Comparison of ENCODE assay signal across 14 cellular contexts in genomic region chr3:198081421-198081844, GRCh38.
DNase-seq lines count a peak whose midpoint lies in the region; ATAC-seq, FAIRE-seq and TF ChIP-seq lines count a peak whose summit lies in the region.
"Had no signal": no experiment of that assay in that cellular context is flagged by ENCODE, and none has a peak within 500 bp of the region (broad histone marks: within the 10 kb centered on the region; RNA-seq: fewer than 3 reads in every experiment).

No MANE protein-coding gene starts in this region.

- no peak for TF ChIP-seq CTCF in A549 (IDR thresholded peaks at IDR 0.05)
- TF ChIP-seq CTCF in chondrocyte (IDR thresholded peaks at IDR 0.05): no peak
- TF ChIP-seq CTCF in left lung (IDR thresholded peaks at IDR 0.05): no peak

- no peak for TF ChIP-seq POLR2A in A549 (IDR thresholded peaks at IDR 0.05; ENCODE audit: low read length)

- no peak overlapping the region for H3K4me3 Mint-ChIP-seq in chondrocyte (ENCODE audit: unreplicated experiment)

- no peak overlapping the region for H2BK12ac ChIP-seq in mesenchymal stem cell (ENCODE audit: low read length in 2 of 2)

- no peak overlapping the region for H3K4ac ChIP-seq in mesenchymal stem cell (ENCODE audit: low read depth in 1 of 2, low read length in 2 of 2)

- H3K27ac ChIP-seq in A549 (no peak overlapping the region), mesenchymal stem cell (ENCODE audit: low read length, poor library complexity, severe bottlenecking) (no peak overlapping the region), left lung (no peak overlapping the region)
- H3K27ac ChIP-seq: tibial artery had no signal

- H4K8ac ChIP-seq in mesenchymal stem cell (ENCODE audit: low read length): no peak overlapping the region

- H3K4me2 ChIP-seq in A549 (peak overlapping the region; percentile 99; the same call in 2 of the 3 replicates), mesenchymal stem cell (ENCODE audit: low read length, poor library complexity, severe bottlenecking) (peak overlapping the region; percentile 98)

- FAIRE-seq in A549 (lab: Jason Lieb, UNC): no peak
- no peak for FAIRE-seq in GM19239 (lab: Jason Lieb, UNC)
- FAIRE-seq: islet of Langerhans, TTC549 had no signal

- no peak overlapping the region for H2BK15ac ChIP-seq in mesenchymal stem cell (ENCODE audit: low read depth, poor library complexity, severe bottlenecking)

- H2AK5ac ChIP-seq in mesenchymal stem cell (ENCODE audit: low read length, severe bottlenecking): no peak overlapping the region

- peaks cover 63% of the 10 kb centered on the region for H3K27me3 Mint-ChIP-seq in chondrocyte (ENCODE audit: low read depth)

- H3K4me1 ChIP-seq in A549 (peaks cover 7% of the 10 kb centered on the region; the same call in 2 of the 3 replicates), mesenchymal stem cell (ENCODE audit: control insufficient read depth, insufficient read depth, low read depth, low read length) (peaks cover 16% of the 10 kb centered on the region), left lung (peaks cover 6 to 19% of the 10 kb centered on the region in 2 donors)

- H3K9ac ChIP-seq in mesenchymal stem cell (ENCODE audit: low read length): no peak overlapping the region

- H2BK120ac ChIP-seq in mesenchymal stem cell (ENCODE audit: low read depth, low read length): no peak overlapping the region

- CTCF ChIA-PET in A549 (lab: Yijun Ruan, JAX): interaction anchor here (0.7 to 2.4 kb wide), 8 partner anchors 8 to 49 kb away, joined by 4 to 23 read pairs (median 16); no protein-coding TSS in a partner anchor

- H3K9me3 Mint-ChIP-seq in chondrocyte (ENCODE audit: low read depth): no peaks in the 10 kb centered on the region

- H3K9me3 ChIP-seq in A549: peaks cover 5% of the 10 kb centered on the region; the same call in 1 of the 3 replicates
- H3K9me3 ChIP-seq in mesenchymal stem cell (ENCODE audit: control insufficient read depth, low read length): no peaks in the 10 kb centered on the region
- H3K9me3 ChIP-seq in left lung: no peaks in the 10 kb centered on the region

- TF ChIP-seq EP300 in A549 (IDR thresholded peaks at IDR 0.05): no peak

- no peaks in the 10 kb centered on the region for H3K79me1 ChIP-seq in mesenchymal stem cell (replicated peaks; ENCODE audit: low read length, poor library complexity, severe bottlenecking)

- no peak overlapping the region for H3K27ac Mint-ChIP-seq in chondrocyte (ENCODE audit: unreplicated experiment)
- H3K27ac Mint-ChIP-seq: brain had no signal

- no peaks in the 10 kb centered on the region for H3K36me3 Mint-ChIP-seq in chondrocyte (ENCODE audit: low read depth)
- H3K36me3 Mint-ChIP-seq: brain; CD4-positive, alpha-beta memory T cell had no signal

- POLR2A ChIA-PET in A549 (lab: Yijun Ruan, JAX): no interaction called here

- TF ChIP-seq RAD21 in A549 (conservative IDR thresholded peaks at IDR 0.05 in 1 of 2, IDR thresholded peaks at IDR 0.05 in 1 of 2): no peak

- intact Hi-C loops in left lung (cut with DNase I): no loop called here

- DNase-seq in A549 (ENCODE audit: low read depth in 1 of 2, low spot score in 1 of 2) (no peak), H7 (peak; percentile 29), chondrocyte (ENCODE audit: low spot score) (peak; percentile 77), mesenchymal stem cell (no peak), GM19239 (ENCODE audit: insufficient read length, low spot score) (no peak), left lung (no peak)
- DNase-seq: activated T-cell treated with anti-CD3 and anti-CD28 coated beads, Interleukin-2, amount 50 U/mL, for 4 hours had no signal

- no peak overlapping the region for H2AFZ ChIP-seq in mesenchymal stem cell (ENCODE audit: low read depth, low read length)

- H3K23ac ChIP-seq in mesenchymal stem cell (ENCODE audit: low read length in 2 of 2): peak overlapping the region in 1 of 2 experiments; percentile 50

- H3K27me3 ChIP-seq in H7 (ENCODE audit: control insufficient read depth, insufficient read depth, low read length) (peaks cover 34% of the 10 kb centered on the region), mesenchymal stem cell (ENCODE audit: control insufficient read depth in 1 of 2, insufficient read depth in 1 of 2, low read length in 2 of 2) (peaks cover 26 to 78% of the 10 kb centered on the region in 2 experiments), left lung (peaks cover 73 to 96% of the 10 kb centered on the region in 2 donors)

- H3K14ac ChIP-seq in mesenchymal stem cell (ENCODE audit: low read length in 2 of 2): no peak overlapping the region

- H3K4me3 ChIP-seq in A549 (no peak overlapping the region; the same call in 2 of the 3 replicates), H7 (ENCODE audit: insufficient read depth, low read depth, low read length) (peak overlapping the region; percentile 35), mesenchymal stem cell (ENCODE audit: insufficient read depth in 1 of 2, low read depth in 1 of 2, low read length in 2 of 2) (no peak overlapping the region), left lung (peak overlapping the region in 1 of 2 donors; percentile 27)

- H3K36me3 ChIP-seq in H7 (replicated peaks; ENCODE audit: control insufficient read depth, insufficient read depth, low read length) (no peaks in the 10 kb centered on the region), mesenchymal stem cell (ENCODE audit: control insufficient read depth in 1 of 2, insufficient read depth in 2 of 2, low read depth in 1 of 2, low read length in 2 of 2) (no peaks in the 10 kb centered on the region), left lung (no peaks in the 10 kb centered on the region)
- H3K36me3 ChIP-seq: tibial artery had no signal

- H2BK5ac ChIP-seq in mesenchymal stem cell (ENCODE audit: low read depth, low read length, poor library complexity, severe bottlenecking): no peak overlapping the region

- WGBS in A549 (ENCODE audit: missing lambda C conversion rate): no CpG with 5 or more reads among the region's 33 CpGs
- 21% methylated on average over 32 of the region's 33 CpGs for WGBS in mesenchymal stem cell

- H4K91ac ChIP-seq in mesenchymal stem cell (ENCODE audit: low read length): no peak overlapping the region

- ATAC-seq in A549 (no peak), HG03432 (IDR thresholded peaks at IDR 0.05; ENCODE audit: unreplicated experiment) (no peak), left lung (no peak), HG03135 (IDR thresholded peaks at IDR 0.05; ENCODE audit: unreplicated experiment) (no peak)

- peaks cover 3% of the 10 kb centered on the region for H3K4me1 Mint-ChIP-seq in chondrocyte (ENCODE audit: low read depth)
- H3K4me1 Mint-ChIP-seq: brain had no signal

- no peak overlapping the region for H3K18ac ChIP-seq in mesenchymal stem cell (ENCODE audit: low read depth in 1 of 2, low read length in 2 of 2)

TF ChIP-seq in A549, 52 proteins besides CTCF, POLR2A, EP300 and RAD21:
- TF ChIP-seq TP53 (CRISPR knock-in tag; IDR thresholded peaks at IDR 0.05) (no peak), HES2 (IDR thresholded peaks at IDR 0.05) (no peak), FOSL2 (IDR thresholded peaks at IDR 0.05) (no peak), FOSL2 (CRISPR knock-in tag; IDR thresholded peaks at IDR 0.05) (no peak), ZNF302 (CRISPR knock-in tag; IDR thresholded peaks at IDR 0.05) (no peak), FOSB (CRISPR knock-in tag; IDR thresholded peaks at IDR 0.05) (no peak), EHF (CRISPR knock-in tag; IDR thresholded peaks at IDR 0.05) (no peak), USF2 (IDR thresholded peaks at IDR 0.05) (no peak), ZSCAN20 (CRISPR knock-in tag; IDR thresholded peaks at IDR 0.05) (no peak), REST (IDR thresholded peaks at IDR 0.05) (no peak), HEYL (CRISPR knock-in tag; IDR thresholded peaks at IDR 0.05) (no peak), SREBF2 (IDR thresholded peaks at IDR 0.05) (no peak)
TF ChIP-seq in A549: peak in this region for 0.

Comparison
In these comparisons a context has a peak if more than half of its experiments do, and no peak if none do; other contexts are left out.
1. DNase-seq: peak in H7 (single experiment) and chondrocyte (single experiment); none in A549 (0 of 2), mesenchymal stem cell (single experiment), GM19239 (single experiment) and left lung (0 of 2).